13 cellular contexts compared by ENCODE assay signal in the genomic region with DNA sequence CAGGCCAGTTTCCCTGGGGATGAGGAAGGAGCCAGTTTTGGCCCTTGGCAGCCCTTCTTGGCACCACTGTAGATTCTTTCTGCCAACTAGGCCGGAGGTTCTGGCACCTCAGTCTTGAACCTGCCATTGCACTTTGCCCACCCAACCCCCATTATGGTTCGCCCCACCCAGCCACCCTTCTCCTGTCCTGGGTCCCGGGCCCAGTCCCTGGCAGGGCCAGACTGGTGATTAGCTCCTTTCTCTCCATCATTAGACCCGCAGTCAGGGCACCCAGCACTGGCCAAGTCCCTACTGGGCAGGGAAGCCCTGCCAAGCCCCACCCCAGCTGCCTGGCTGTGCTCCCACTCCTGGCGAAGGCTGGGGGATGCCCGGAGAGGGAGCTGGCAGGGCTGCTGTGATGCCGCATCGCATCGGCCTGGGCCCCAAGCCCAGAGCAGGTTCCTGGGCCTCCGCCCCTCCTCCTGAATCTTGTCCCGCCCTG. TPM values are rescaled to one million over a fixed set of nuclear protein-coding genes. Genes with fewer than 3 reads are reported as not detected.
DNase-seq lines count a peak whose midpoint lies in the region; ATAC-seq and TF ChIP-seq lines count a peak whose summit lies in the region.
"Had no signal": no experiment of that assay in that cellular context is flagged by ENCODE, and none has a peak within 500 bp of the region (broad histone marks: within the 10 kb centered on the region; RNA-seq: fewer than 3 reads in every experiment).

No MANE protein-coding gene starts in this region.

- H3K4me1 Mint-ChIP-seq in osteocyte (ENCODE audit: unreplicated experiment) = peaks cover 2% of the 10 kb centered on the region
- no peaks in the 10 kb centered on the region for H3K4me1 Mint-ChIP-seq in activated naive CD8-positive, alpha-beta T cell treated with anti-CD3 and anti-CD28 coated beads, Interleukin-2, amount 50 U/mL, for 24 hours
- H3K4me1 Mint-ChIP-seq: activated naive CD8-positive, alpha-beta T cell treated with anti-CD3 and anti-CD28 coated beads, Interleukin-2, amount 10 ng/mL, durations not matched to agents 7 days and 5 days had no signal

- H3K4me3 ChIP-seq in breast epithelium (no peak overlapping the region), ascending aorta (peak overlapping the region in 1 of 2 donors; percentile 3)
- H3K4me3 ChIP-seq: SK-N-MC had no signal

- no peaks in the 10 kb centered on the region for H3K9me3 Mint-ChIP-seq in osteocyte (ENCODE audit: unreplicated experiment)
- H3K9me3 Mint-ChIP-seq in activated naive CD8-positive, alpha-beta T cell treated with anti-CD3 and anti-CD28 coated beads, Interleukin-2, amount 50 U/mL, for 24 hours = no peaks in the 10 kb centered on the region
- H3K9me3 Mint-ChIP-seq: activated naive CD8-positive, alpha-beta T cell treated with anti-CD3 and anti-CD28 coated beads, Interleukin-2, amount 10 ng/mL, durations not matched to agents 7 days and 5 days had no signal

- H3K27ac Mint-ChIP-seq in osteocyte (ENCODE audit: unreplicated experiment) = no peak overlapping the region
- no peak overlapping the region for H3K27ac Mint-ChIP-seq in activated naive CD8-positive, alpha-beta T cell treated with anti-CD3 and anti-CD28 coated beads, Interleukin-2, amount 50 U/mL, for 24 hours
- H3K27ac Mint-ChIP-seq: activated naive CD8-positive, alpha-beta T cell treated with anti-CD3 and anti-CD28 coated beads, Interleukin-2, amount 10 ng/mL, durations not matched to agents 7 days and 5 days had no signal

- H3K36me3 ChIP-seq in breast epithelium (no peaks in the 10 kb centered on the region), ascending aorta (no peaks in the 10 kb centered on the region)

- H3K4me1 ChIP-seq in breast epithelium (peaks cover 6 to 20% of the 10 kb centered on the region in 2 donors), ascending aorta (peaks cover 3 to 12% of the 10 kb centered on the region in 2 donors)

- no peaks in the 10 kb centered on the region for H3K9me3 ChIP-seq in breast epithelium
- H3K9me3 ChIP-seq in ascending aorta = no peaks in the 10 kb centered on the region

- intact Hi-C loops in breast epithelium (cut with DNase I; ENCODE audit: low total_unique reads) (no loop called here), sciatic nerve (cut with DNase I) (no loop called here), ascending aorta (cut with DNase I) (no loop called here)

- no peaks in the 10 kb centered on the region for H3K36me3 Mint-ChIP-seq in osteocyte (ENCODE audit: unreplicated experiment)
- no peaks in the 10 kb centered on the region for H3K36me3 Mint-ChIP-seq in activated naive CD8-positive, alpha-beta T cell treated with anti-CD3 and anti-CD28 coated beads, Interleukin-2, amount 50 U/mL, for 24 hours (ENCODE audit: low read depth)
- H3K36me3 Mint-ChIP-seq: activated naive CD8-positive, alpha-beta T cell treated with anti-CD3 and anti-CD28 coated beads, Interleukin-2, amount 10 ng/mL, durations not matched to agents 7 days and 5 days had no signal

- DNase-seq in NCI-H1105 (lab: John Stamatoyannopoulos, UW) (peak; percentile 55), breast epithelium (ENCODE audit: low spot score in 2 of 2) (peak; percentile 67 to 73), hypothalamus (lab: John Stamatoyannopoulos, UW) (peak in 50 of 51 donors; percentile 26 to 95 (median 83)), sciatic nerve (ENCODE audit: low spot score) (peak; percentile 77), ascending aorta (ENCODE audit: low spot score in 2 of 2) (no peak), osteocyte (ENCODE audit: extremely low spot score, unreplicated experiment) (no peak)
- no peak for DNase-seq in activated CD4-positive, alpha-beta T cell treated with anti-CD3 and anti-CD28 coated beads, Interleukin-2, amount 50 U/mL, for 48 hours
- DNase-seq in activated naive CD8-positive, alpha-beta T cell treated with anti-CD3 and anti-CD28 coated beads, Interleukin-2, amount 50 U/mL, for 24 hours = no peak
- DNase-seq: activated naive CD8-positive, alpha-beta T cell treated with anti-CD3 and anti-CD28 coated beads, Interleukin-2, amount 10 ng/mL, durations not matched to agents 7 days and 5 days; mesenchymal stem cell; NCI-H1436 treated with DMSO at 0.1 percent for 48 hours; NK-92 treated with Interleukin-12 subunit alpha and Interleukin-12 subunit beta, amount 100 ng/mL, for 24 hours had no signal

- no peak for TF ChIP-seq POLR2A in breast epithelium (IDR thresholded peaks at IDR 0.05)

- ATAC-seq in sciatic nerve = peak; percentile 40
- no peak for ATAC-seq in activated naive CD8-positive, alpha-beta T cell treated with anti-CD3 and anti-CD28 coated beads, Interleukin-2, amount 50 U/mL, for 24 hours

- H3K27me3 ChIP-seq in breast epithelium (no peaks in the 10 kb centered on the region), ascending aorta (peaks cover 2% of the 10 kb centered on the region)

- H3K27me3 Mint-ChIP-seq in osteocyte (ENCODE audit: unreplicated experiment) = peaks cover 8% of the 10 kb centered on the region
- H3K27me3 Mint-ChIP-seq in activated naive CD8-positive, alpha-beta T cell treated with anti-CD3 and anti-CD28 coated beads, Interleukin-2, amount 50 U/mL, for 24 hours = peaks cover 6% of the 10 kb centered on the region

- no peak overlapping the region for H3K4me3 Mint-ChIP-seq in osteocyte (ENCODE audit: unreplicated experiment)
- H3K4me3 Mint-ChIP-seq in activated naive CD8-positive, alpha-beta T cell treated with anti-CD3 and anti-CD28 coated beads, Interleukin-2, amount 50 U/mL, for 24 hours = no peak overlapping the region
- H3K4me3 Mint-ChIP-seq: activated naive CD8-positive, alpha-beta T cell treated with anti-CD3 and anti-CD28 coated beads, Interleukin-2, amount 10 ng/mL, durations not matched to agents 7 days and 5 days had no signal

- H3K27ac ChIP-seq in breast epithelium = peak overlapping the region; percentile 60 to 64
- H3K27ac ChIP-seq in ascending aorta = no peak overlapping the region
- H3K27ac ChIP-seq: SK-N-MC had no signal

- TF ChIP-seq CTCF in breast epithelium (IDR thresholded peaks at IDR 0.05) (no peak), ascending aorta (IDR thresholded peaks at IDR 0.05) (no peak), osteocyte (IDR thresholded peaks at IDR 0.05) (no peak)

RNA-seq across cellular contexts. Expression of gene FAM222A, which starts 9.7 kb away (rescaled TPM):
- total RNA-seq in breast epithelium (1 to 10 TPM in 2 of 3 donors, under 1 TPM in 1; 0.32 to 7.3 (median 1.3) TPM), sciatic nerve (4.7 TPM), ascending aorta (3.3 TPM), osteocyte (1.2 and 1.5 TPM in 2 replicates)

Comparison
In these comparisons a context has a peak if more than half of its experiments do, and no peak if none do; other contexts are left out.
1. DNase-seq: peak in NCI-H1105 (single experiment), breast epithelium (2 of 2), hypothalamus (50 of 51) and sciatic nerve (single experiment); none in ascending aorta (0 of 2), osteocyte (single experiment), activated CD4-positive, alpha-beta T cell treated with anti-CD3 and anti-CD28 coated beads, Interleukin-2, amount 50 U/mL, for 48 hours (0 of 2) and activated naive CD8-positive, alpha-beta T cell treated with anti-CD3 and anti-CD28 coated beads, Interleukin-2, amount 50 U/mL, for 24 hours (single experiment).
2. H3K27ac ChIP-seq: peak in breast epithelium (2 of 2); none in ascending aorta (0 of 2).